ENCODE assay signal across 8 cellular contexts in genomic region chr6:111484655-111484974, GRCh38. TPM values are rescaled to one million over a fixed set of nuclear protein-coding genes. Genes with fewer than 3 reads are reported as not detected.
A peak's percentile ranks its signal among the peaks of the same experiment; 100 is the strongest.
DNase-seq lines count a peak whose midpoint lies in the region; ATAC-seq, FAIRE-seq and TF ChIP-seq lines count a peak whose summit lies in the region.

No MANE protein-coding gene starts in this region.

- H2BK120ac ChIP-seq in mesenchymal stem cell (ENCODE audit: low read depth, low read length): no peak overlapping the region

- H2AFZ ChIP-seq in GM12878 (ENCODE audit: control insufficient read depth, low read depth, low read length) (peak overlapping the region; percentile 78), mesenchymal stem cell (ENCODE audit: low read depth, low read length) (peak overlapping the region; percentile 42)

- FAIRE-seq in D721Med (lab: Jason Lieb, UNC) (peak; percentile 48), GM12878 (lab: Jason Lieb, UNC) (no peak)

- CTCF ChIA-PET in GM12878 (lab: Yijun Ruan, JAX): interaction anchor here (0.6 to 2.9 kb wide), 6 partner anchors 14 to 559 kb away, joined by 3 to 15 read pairs (median 4); a partner anchor contains a TSS

- H3K4me2 ChIP-seq in GM12878 (ENCODE audit: control insufficient read depth, insufficient read depth) (peak overlapping the region; percentile 78), mesenchymal stem cell (ENCODE audit: low read length, poor library complexity, severe bottlenecking) (peak overlapping the region; percentile 53)

- SMC1A ChIA-PET in GM12878 (lab: Charles Lee; ENCODE audit: uncharacterized antibody, unreplicated experiment): interaction anchor here (0.7 to 3.0 kb wide), 10 partner anchors 10 to 226 kb away, joined by 3 to 15 read pairs (median 4); partner anchors contain the start of gene TRAF3IP2

- RAD21 ChIA-PET in GM12878 (lab: Charles Lee; ENCODE audit: unreplicated experiment): interaction anchor here (0.8 to 2.5 kb wide), 10 partner anchors 12 to 559 kb away, joined by 3 to 26 read pairs (median 3); partner anchors contain the start of gene TRAF3IP2

- POLR2A ChIA-PET in GM12878 (lab: Charles Lee): interaction anchor here (0.7 to 3.6 kb wide), 5 partner anchors 9 to 225 kb away, joined by 3 to 26 read pairs (median 4); a partner anchor contains a TSS

- TF ChIP-seq POLR2A in GM12878 (IDR thresholded peaks at IDR 0.05; ENCODE audit: low read depth, low read length): no peak

- H2BK12ac ChIP-seq in mesenchymal stem cell (ENCODE audit: low read length in 2 of 2): no peak overlapping the region

- H3K14ac ChIP-seq in mesenchymal stem cell (ENCODE audit: low read length in 2 of 2): no peak overlapping the region

- no peak overlapping the region for H4K8ac ChIP-seq in mesenchymal stem cell (ENCODE audit: low read length)

- in situ Hi-C loops in GM12878 (cut with MboI): no loop called here

- no peak overlapping the region for H3K23ac ChIP-seq in mesenchymal stem cell (ENCODE audit: low read length in 2 of 2)

- peaks cover 4% of the 10 kb centered on the region for H3K9me3 ChIP-seq in GM12878 (replicated peaks; ENCODE audit: control insufficient read depth, insufficient read depth, low read length)
- H3K9me3 ChIP-seq in mesenchymal stem cell (ENCODE audit: control insufficient read depth, low read length): no peaks in the 10 kb centered on the region

- no peak for TF ChIP-seq RAD21 in GM12878 (IDR thresholded peaks at IDR 0.05; ENCODE audit: insufficient read depth, low read depth, low read length)

- ATAC-seq in GM12878 (no peak), HG03135 (IDR thresholded peaks at IDR 0.05; ENCODE audit: unreplicated experiment) (no peak)

- H3K79me1 ChIP-seq in mesenchymal stem cell (replicated peaks; ENCODE audit: low read length, poor library complexity, severe bottlenecking): peaks cover 14% of the 10 kb centered on the region

- H3K27me3 ChIP-seq in GM12878 (replicated peaks in 1 of 2; ENCODE audit: control insufficient read depth in 2 of 2, insufficient read depth in 2 of 2, low read length in 1 of 2) (no peaks in the 10 kb centered on the region), mesenchymal stem cell (ENCODE audit: control insufficient read depth in 1 of 2, insufficient read depth in 1 of 2, low read length in 2 of 2) (no peaks in the 10 kb centered on the region)

- DNase-seq in D721Med (ENCODE audit: insufficient read length, low spot score): no peak
- DNase-seq in NAMALWA (ENCODE audit: low spot score): peak; percentile 59
- no peak for DNase-seq in GM12878 (ENCODE audit: low read depth, low spot score)
- DNase-seq in mesenchymal stem cell: peak; percentile 30
- DNase-seq in activated gamma-delta T cell treated with Interleukin-2 at 50 U/mL for 16 hours: no peak
- DNase-seq in GM03348 (ENCODE audit: low spot score): no peak
- DNase-seq in activated CD4-positive, alpha-beta T cell treated with anti-CD3 and anti-CD28 coated beads for 1 hour: no peak

- H3K36me3 ChIP-seq in GM12878 (ENCODE audit: control insufficient read depth in 2 of 2, insufficient read depth in 2 of 2, low read length in 1 of 2): no peaks in the 10 kb centered on the region
- H3K36me3 ChIP-seq in mesenchymal stem cell (ENCODE audit: control insufficient read depth in 1 of 2, insufficient read depth in 2 of 2, low read depth in 1 of 2, low read length in 2 of 2): peaks cover 4 to 12% of the 10 kb centered on the region in 2 experiments

- H2AK5ac ChIP-seq in mesenchymal stem cell (ENCODE audit: low read length, severe bottlenecking): peak overlapping the region; percentile 86

- peaks cover 65% of the 10 kb centered on the region for H3K79me2 ChIP-seq in GM12878 (ENCODE audit: control insufficient read depth, insufficient read depth, low read length)

- peak overlapping the region in 1 of 2 experiments; percentile 62 for H3K18ac ChIP-seq in mesenchymal stem cell (ENCODE audit: low read depth in 1 of 2, low read length in 2 of 2)

- H4K91ac ChIP-seq in mesenchymal stem cell (ENCODE audit: low read length): no peak overlapping the region

- TF ChIP-seq CTCF in D721Med (IDR thresholded peaks at IDR 0.05; ENCODE audit: insufficient read depth, missing control alignments) (no peak), GM12878 (IDR thresholded peaks at IDR 0.05 in 2 of 3, conservative IDR thresholded peaks at IDR 0.05 in 1 of 3; ENCODE audit: control insufficient read depth in 2 of 3, extremely low read depth in 1 of 3, insufficient read depth in 1 of 3, low read depth in 3 of 3, low read length in 3 of 3) (no peak)

- TF ChIP-seq EP300 in GM12878 (IDR thresholded peaks at IDR 0.05; ENCODE audit: borderline replicate concordance in 1 of 2, control insufficient read depth in 1 of 2, low read depth in 2 of 2, low read length in 2 of 2): 0 out of 4 replicates have a peak, but pooled peaks of 1 of the 2 experiments have one; percentile 5

- WGBS in GM12878 (ENCODE audit: insufficient coverage, insufficient replicate concordance, low lambda C conversion rate, missing lambda C conversion rate): 18% methylated on average over 7 of the region's 7 CpGs
- 8% methylated on average over 1 of the region's 7 CpGs for WGBS in mesenchymal stem cell

- peak overlapping the region; percentile 98 for H3K27ac ChIP-seq in GM12878 (ENCODE audit: control insufficient read depth, insufficient read depth)
- H3K27ac ChIP-seq in mesenchymal stem cell (ENCODE audit: low read length, poor library complexity, severe bottlenecking): peak overlapping the region; percentile 99

- peak overlapping the region in 1 of 2 experiments; percentile 87 for H3K4ac ChIP-seq in mesenchymal stem cell (ENCODE audit: low read depth in 1 of 2, low read length in 2 of 2)

- peak overlapping the region; percentile 66 for H2BK5ac ChIP-seq in mesenchymal stem cell (ENCODE audit: low read depth, low read length, poor library complexity, severe bottlenecking)

- H2BK15ac ChIP-seq in mesenchymal stem cell (ENCODE audit: low read depth, poor library complexity, severe bottlenecking): no peak overlapping the region

- H3K4me1 ChIP-seq in GM12878 (ENCODE audit: control insufficient read depth, insufficient read depth, low read length) (peaks cover 16% of the 10 kb centered on the region), mesenchymal stem cell (ENCODE audit: control insufficient read depth, insufficient read depth, low read depth, low read length) (no peaks in the 10 kb centered on the region)

- H3K9ac ChIP-seq in GM12878 (ENCODE audit: control insufficient read depth, insufficient read depth, low read length): peak overlapping the region; percentile 96
- H3K9ac ChIP-seq in mesenchymal stem cell (ENCODE audit: low read length): peak overlapping the region; percentile 98

- BruUV-seq in GM12878 (replicated peaks; lab: Mats Ljungman, UMichigan): no TSS peak

- intact Hi-C loops in GM12878 (cut with micrococcal nuclease; ENCODE audit: unreplicated experiment): loop anchor here (5.0 kb wide), 1 partner anchor 158 kb away; no protein-coding TSS in a partner anchor

- no peaks in the 10 kb centered on the region for H4K20me1 ChIP-seq in GM12878 (ENCODE audit: control insufficient read depth, insufficient read depth)

- H3K4me3 ChIP-seq in GM12878 (peak overlapping the region; percentile 88), mesenchymal stem cell (ENCODE audit: insufficient read depth in 1 of 2, low read depth in 1 of 2, low read length in 2 of 2) (peak overlapping the region in 1 of 2 experiments; percentile 68)

TF ChIP-seq in GM12878, 131 proteins besides CTCF, POLR2A, EP300 and RAD21:
- no peak for TF ChIP-seq POLR2AphosphoS2 (IDR thresholded peaks at IDR 0.05; ENCODE audit: low read depth, low read length)
- 0 out of 2 replicates have a peak, but pooled peaks have one; percentile 49 for TF ChIP-seq TCF7 (IDR thresholded peaks at IDR 0.05; ENCODE audit: borderline replicate concordance)
- no peak for TF ChIP-seq MYB (IDR thresholded peaks at IDR 0.05; ENCODE audit: borderline replicate concordance, low read depth, low read length)
- TF ChIP-seq EED (IDR thresholded peaks at IDR 0.05; ENCODE audit: low read depth): no peak
- TF ChIP-seq RUNX3 (IDR thresholded peaks at IDR 0.05; ENCODE audit: low read length): peak; percentile 58; the same call in 1 of the 2 replicates
- no peak for TF ChIP-seq STAT3 (IDR thresholded peaks at IDR 0.05; ENCODE audit: low read depth, low read length)
- TF ChIP-seq CHD1 (IDR thresholded peaks at IDR 0.05; ENCODE audit: low read depth, low read length): 0 out of 2 replicates have a peak, but pooled peaks have one; percentile 18

RNA-seq across cellular contexts. Expression of gene REV3L, which starts 1.6 kb away (rescaled TPM):
- 133 and 149 TPM in 2 replicates for total RNA-seq in GM12878 (2013; cell fraction: nucleolus; rRNA removed)
- total RNA-seq in GM12878 (2014; rRNA removed) (24.9 and 32.5 TPM in 2 replicates), GM12878 (2014; rRNA removed; fragmentation: Illumina TruSeq; extraction: Trizol) (29.3 and 30.1 TPM in 2 replicates), GM12878 (2021) (18.9 and 20.4 TPM in 2 replicates)
- polyA plus RNA-seq in GM12878 (2011; ENCODE audit: low read depth): 6.9 TPM
- polyA plus RNA-seq in GM12878 (2011; rRNA removed) (33.6 and 46.9 TPM in 2 replicates), GM12878 (2014; fragmentation: Illumina TruSeq; extraction: Trizol) (22.2 and 24.2 TPM in 2 replicates), GM12878 (2014; fragmentation: Nextera tagmentation; extraction: Ambion mirVana) (1 to 10 TPM; 7.6 to 8.6 TPM), GM12878 (2014; rRNA removed) (13.6 and 17.9 TPM in 2 replicates), GM12878 (2016; fragmentation: Nextera tagmentation; extraction: Ambion mirVana) (10 to 100 TPM; 20.9 to 22.5 TPM)
- polyA plus RNA-seq in GM12878 (2011; cell fraction: cytosol; rRNA removed): 12.9 and 13.8 TPM in 2 replicates
- 24.7 and 30.4 TPM in 2 replicates for polyA plus RNA-seq in GM12878 (2011; cell fraction: nucleus; rRNA removed)
- 8.3 and 11.5 TPM in 2 replicates for polyA plus RNA-seq in GM12878 (2012)
- polyA minus RNA-seq in GM12878 (2011; rRNA and poly(A)+ RNA removed): 43.9 and 57.9 TPM in 2 replicates
- 21.4 and 26.6 TPM in 2 replicates for polyA minus RNA-seq in GM12878 (2011; cell fraction: cytosol; rRNA and poly(A)+ RNA removed)
- 42.3 and 68.2 TPM in 2 replicates for polyA minus RNA-seq in GM12878 (2011; cell fraction: nucleus; rRNA and poly(A)+ RNA removed)
- polyA plus RNA-seq in mesenchymal stem cell (2013, experiment 1 of 2): 7.5 TPM
- 7.5 TPM for polyA plus RNA-seq in mesenchymal stem cell (2013, experiment 2 of 2)

Comparison
In these comparisons a context has a peak if more than half of its experiments do, and no peak if none do; other contexts are left out.
1. DNase-seq: peak in NAMALWA (single experiment) and mesenchymal stem cell (single experiment); none in D721Med (single experiment), GM12878 (single experiment), activated gamma-delta T cell treated with Interleukin-2 at 50 U/mL for 16 hours (single experiment), GM03348 (single experiment) and activated CD4-positive, alpha-beta T cell treated with anti-CD3 and anti-CD28 coated beads for 1 hour (single experiment).